In genomic region chr7:98872328-98872924, GRCh38 we compare ENCODE assay signal across 8 cellular contexts. TPM values are rescaled to one million over a fixed set of nuclear protein-coding genes. Genes with fewer than 3 reads are reported as not detected.
DNase-seq lines count a peak whose midpoint lies in the region; ATAC-seq, FAIRE-seq and TF ChIP-seq lines count a peak whose summit lies in the region.

No MANE protein-coding gene starts in this region.

- no peaks in the 10 kb centered on the region for H3K9me1 ChIP-seq in keratinocyte (ENCODE audit: control insufficient read depth, extremely low read depth, insufficient read depth, low read length)

- no peak overlapping the region for H3K9ac ChIP-seq in keratinocyte (ENCODE audit: control insufficient read depth, extremely low read depth, insufficient read depth, low read length)

- no peaks in the 10 kb centered on the region for H3K4me1 Mint-ChIP-seq in CD4-positive, alpha-beta T cell (ENCODE audit: low read depth)
- peaks cover 3% of the 10 kb centered on the region for H3K4me1 Mint-ChIP-seq in T-helper 17 cell

- no peak for DNase-seq in CD4-positive, alpha-beta T cell
- DNase-seq in GM13977 (ENCODE audit: low spot score) (no peak), T-helper 17 cell (no peak), keratinocyte (ENCODE audit: low read depth, low spot score) (no peak), vagina (ENCODE audit: extremely low spot score in 2 of 2) (no peak), NCI-H1092 (lab: John Stamatoyannopoulos, UW) (no peak)

- CTCF ChIA-PET in CD4-positive, alpha-beta T cell (lab: Charles Lee) = interaction anchor here (0.5 kb wide), 1 partner anchor 36 kb away, joined by 3 read pairs; no protein-coding TSS in a partner anchor

- dilution Hi-C loops in keratinocyte (cut with MboI; ENCODE audit: extremely low pct_ligation_motif_present, low sequenced_read_pairs) = no loop called here

- peak; percentile 43 for TF ChIP-seq CTCF in CD4-positive, alpha-beta T cell (IDR thresholded peaks at IDR 0.05)
- peak; percentile 43 for TF ChIP-seq CTCF in GM13977 (IDR thresholded peaks at IDR 0.05; ENCODE audit: extremely low read depth, insufficient read depth, missing control alignments)
- peak; percentile 6 to 44 (median 9) for TF ChIP-seq CTCF in keratinocyte (optimal IDR thresholded peaks at IDR 0.05 in 1 of 3, IDR thresholded peaks at IDR 0.05 in 1 of 3, conservative IDR thresholded peaks at IDR 0.05 in 1 of 3; ENCODE audit: extremely low read depth in 1 of 3, insufficient read depth in 2 of 3, low read length in 3 of 3)
- TF ChIP-seq CTCF in vagina (IDR thresholded peaks at IDR 0.05) = no peak

- peaks cover 27% of the 10 kb centered on the region for H3K27me3 ChIP-seq in CD4-positive, alpha-beta T cell (ENCODE audit: control insufficient read depth, insufficient read depth, low read length)
- H3K27me3 ChIP-seq in keratinocyte (ENCODE audit: control insufficient read depth, extremely low read depth, insufficient read depth, low read length) = peaks cover 36% of the 10 kb centered on the region
- no peaks in the 10 kb centered on the region for H3K27me3 ChIP-seq in vagina

- no peak overlapping the region for H2AFZ ChIP-seq in keratinocyte (ENCODE audit: control insufficient read depth, low read length)

- H3K4me3 ChIP-seq in keratinocyte (ENCODE audit: control insufficient read depth in 2 of 3, extremely low read depth in 1 of 3, insufficient read depth in 2 of 3, low read depth in 1 of 3, low read length in 3 of 3) (no peak overlapping the region), vagina (no peak overlapping the region)

- no peak for FAIRE-seq in keratinocyte (lab: Jason Lieb, UNC)

- intact Hi-C loops in CD4-positive, alpha-beta T cell (cut with DNase I, micrococcal nuclease) = no loop called here
- intact Hi-C loops in vagina (cut with DNase I) = no loop called here

- no peaks in the 10 kb centered on the region for H3K9me3 ChIP-seq in CD4-positive, alpha-beta T cell (ENCODE audit: control insufficient read depth, low read length)
- H3K9me3 ChIP-seq in T-helper 17 cell (ENCODE audit: control insufficient read depth, low read length, poor library complexity, severe bottlenecking) = no peaks in the 10 kb centered on the region
- H3K9me3 ChIP-seq in keratinocyte (ENCODE audit: control insufficient read depth, low read depth, low read length) = no peaks in the 10 kb centered on the region
- no peaks in the 10 kb centered on the region for H3K9me3 ChIP-seq in vagina

- in situ Hi-C loops in GM13977 (cut with MboI; ENCODE audit: low pct_unique_long_range_greater_than_20kb, low sequenced_read_pairs, unreplicated experiment) = loop anchor here (25.0 kb wide), 1 partner anchor 560 kb away; no protein-coding TSS in a partner anchor

- H3K27me3 Mint-ChIP-seq in CD4-positive, alpha-beta T cell = peaks cover 30% of the 10 kb centered on the region
- H3K27me3 Mint-ChIP-seq in T-helper 17 cell = no peaks in the 10 kb centered on the region

- POLR2A ChIA-PET in CD4-positive, alpha-beta T cell (lab: Charles Lee) = no interaction called here

- H3K4me1 ChIP-seq in keratinocyte (ENCODE audit: control insufficient read depth, extremely low read depth, insufficient read depth, low read length) (no peaks in the 10 kb centered on the region), vagina (peaks cover 20% of the 10 kb centered on the region)

- no peak for TF ChIP-seq POLR2A in vagina (IDR thresholded peaks at IDR 0.05)

- ATAC-seq in CD4-positive, alpha-beta T cell (ENCODE audit: poor library complexity) = peak; percentile 53
- ATAC-seq in T-helper 17 cell = peak; percentile 44
- ATAC-seq in HG02840 (IDR thresholded peaks at IDR 0.05; ENCODE audit: low FRiP score, unreplicated experiment) = no peak
- ATAC-seq in HG03095 (IDR thresholded peaks at IDR 0.05; ENCODE audit: unreplicated experiment) = no peak

- H3K9me3 Mint-ChIP-seq in CD4-positive, alpha-beta T cell = no peaks in the 10 kb centered on the region

- H4K20me1 ChIP-seq in keratinocyte (ENCODE audit: control insufficient read depth, extremely low read depth, insufficient read depth, low read length) = no peaks in the 10 kb centered on the region

- no peak overlapping the region for H3K27ac Mint-ChIP-seq in CD4-positive, alpha-beta T cell
- no peak overlapping the region for H3K27ac Mint-ChIP-seq in T-helper 17 cell

- H3K79me2 ChIP-seq in keratinocyte (ENCODE audit: control insufficient read depth, insufficient read depth, low read length) = no peaks in the 10 kb centered on the region

- H3K36me3 ChIP-seq in keratinocyte (ENCODE audit: control insufficient read depth in 2 of 2, extremely low read depth in 1 of 2, insufficient read depth in 2 of 2, low read length in 2 of 2) (no peaks in the 10 kb centered on the region), vagina (no peaks in the 10 kb centered on the region)

- no peak overlapping the region for H3K27ac ChIP-seq in CD4-positive, alpha-beta T cell (ENCODE audit: low read depth, low read length)
- H3K27ac ChIP-seq in keratinocyte (ENCODE audit: control insufficient read depth, insufficient read depth, low read length) (no peak overlapping the region), vagina (no peak overlapping the region)

- no peak overlapping the region for H3K4me2 ChIP-seq in keratinocyte (ENCODE audit: control insufficient read depth, extremely low read depth, insufficient read depth, low read depth, low read length)

- H3K36me3 Mint-ChIP-seq in CD4-positive, alpha-beta T cell (ENCODE audit: low read depth) = no peaks in the 10 kb centered on the region
- no peaks in the 10 kb centered on the region for H3K36me3 Mint-ChIP-seq in T-helper 17 cell (ENCODE audit: low read depth)

- peak overlapping the region; percentile 38 for H3K4me3 Mint-ChIP-seq in CD4-positive, alpha-beta T cell
- no peak overlapping the region for H3K4me3 Mint-ChIP-seq in T-helper 17 cell

RNA-seq across cellular contexts. Expression of gene TMEM130, which starts 2.6 kb away (rescaled TPM):
- total RNA-seq in CD4-positive, alpha-beta T cell = under 1 TPM in 1 of 2 experiments, not detected in 1; 0.39 TPM
- total RNA-seq in T-helper 17 cell (under 1 TPM in 1 of 2 donors, not detected in 1; 0.22 TPM), vagina (3.7 TPM)
- polyA plus RNA-seq in keratinocyte = not detected in 3 replicates
- polyA plus RNA-seq in keratinocyte (2011; ENCODE audit: low read depth) = not detected
- not detected in 2 replicates for polyA plus RNA-seq in keratinocyte (2011; cell fraction: cytosol; rRNA removed)
- polyA plus RNA-seq in keratinocyte (2011; cell fraction: nucleus; rRNA removed) = not detected in 2 replicates
- polyA plus RNA-seq in keratinocyte (2012; ENCODE audit: low replicate concordance) = not detected in 2 replicates
- polyA minus RNA-seq in keratinocyte = not detected in 3 replicates
- not detected for polyA minus RNA-seq in keratinocyte (2011; cell fraction: cytosol; rRNA and poly(A)+ RNA removed)
- polyA minus RNA-seq in keratinocyte (2011; cell fraction: nucleus; rRNA and poly(A)+ RNA removed) = not detected in 2 replicates

RNA-seq across cellular contexts. Expression of gene TRRAP, which starts 5.9 kb away (rescaled TPM):
- 10 to 100 TPM; 47.9 to 48.3 TPM for total RNA-seq in CD4-positive, alpha-beta T cell
- total RNA-seq in T-helper 17 cell = 10 to 100 TPM; 70.1 to 77.2 TPM
- 4.0 to 12.4 TPM (median 6.1 TPM) in 3 replicates for polyA plus RNA-seq in keratinocyte
- polyA plus RNA-seq in keratinocyte (2011; ENCODE audit: low read depth) = 7.7 TPM
- polyA plus RNA-seq in keratinocyte (2011; cell fraction: cytosol; rRNA removed) = 6.2 and 6.4 TPM in 2 replicates
- 27.0 and 29.7 TPM in 2 replicates for polyA plus RNA-seq in keratinocyte (2011; cell fraction: nucleus; rRNA removed)
- 6.8 and 12.4 TPM in 2 replicates for polyA plus RNA-seq in keratinocyte (2012; ENCODE audit: low replicate concordance)
- 17.6 to 57.0 TPM (median 28.1 TPM) in 3 replicates for polyA minus RNA-seq in keratinocyte
- 13.0 TPM for polyA minus RNA-seq in keratinocyte (2011; cell fraction: cytosol; rRNA and poly(A)+ RNA removed)
- polyA minus RNA-seq in keratinocyte (2011; cell fraction: nucleus; rRNA and poly(A)+ RNA removed) = 45.5 and 66.8 TPM in 2 replicates
- total RNA-seq in vagina = 39.3 TPM

Comparison
In these comparisons a context has a peak if more than half of its experiments do, and no peak if none do; other contexts are left out.
1. ATAC-seq: peak in CD4-positive, alpha-beta T cell (single experiment) and T-helper 17 cell (single experiment); none in HG02840 (single experiment) and HG03095 (single experiment).
2. CTCF ChIP-seq: peak in CD4-positive, alpha-beta T cell (single experiment), GM13977 (single experiment) and keratinocyte (3 of 3); none in vagina (0 of 3).